In the genomic region with DNA sequence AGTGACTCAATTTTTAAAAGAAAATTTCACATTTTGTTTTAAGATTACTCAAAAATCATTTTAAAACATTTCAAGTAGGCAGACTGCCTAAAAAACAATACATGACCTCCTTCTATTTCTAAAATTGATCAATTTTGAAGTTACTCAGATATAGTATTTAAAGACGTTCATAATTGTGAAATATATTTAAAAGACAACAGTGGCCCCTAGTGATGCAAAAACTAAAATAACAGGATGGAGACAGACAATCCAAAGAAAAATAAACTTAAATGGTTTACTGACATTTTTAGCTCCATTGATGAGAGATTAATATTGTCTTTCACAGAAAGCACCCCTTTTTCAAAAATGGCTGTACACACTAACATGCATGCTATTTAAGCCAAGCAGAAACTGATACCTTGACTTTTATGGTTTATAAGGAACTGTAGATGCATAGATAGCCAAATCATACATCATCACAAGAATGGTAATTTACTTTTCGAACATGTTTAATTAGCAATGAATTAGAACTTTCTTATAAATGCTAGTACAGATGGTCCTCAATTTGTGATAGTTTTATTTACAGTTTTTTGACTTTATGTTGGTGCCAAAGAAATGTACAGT, we compare ENCODE assay signal across 11 cellular contexts.
A peak's percentile ranks its signal among the peaks of the same experiment; 100 is the strongest.
DNase-seq lines count a peak whose midpoint lies in the region; ATAC-seq, FAIRE-seq and TF ChIP-seq lines count a peak whose summit lies in the region.
"Had no signal": no experiment of that assay in that cellular context is flagged by ENCODE, and none has a peak within 500 bp of the region (broad histone marks: within the 10 kb centered on the region; RNA-seq: fewer than 3 reads in every experiment).

No MANE protein-coding gene starts in this region.

- FAIRE-seq in D721Med (lab: Jason Lieb, UNC), result peak; percentile 21

- H3K36me3 Mint-ChIP-seq in mesothelial cell of epicardium, result peaks cover 6% of the 10 kb centered on the region

- no peak overlapping the region for H3K27ac Mint-ChIP-seq in mesothelial cell of epicardium

- ATAC-seq in GM18867 (IDR thresholded peaks at IDR 0.05; ENCODE audit: unreplicated experiment) (no peak), HG02981 (IDR thresholded peaks at IDR 0.05; ENCODE audit: unreplicated experiment) (no peak)

- DNase-seq in D721Med (ENCODE audit: insufficient read length, low spot score) (no peak), NCI-H1092 (lab: John Stamatoyannopoulos, UW) (peak; percentile 4), dedifferentiated amniotic fluid mesenchymal stem cell (ENCODE audit: extremely low spot score) (peak; percentile 61), mesothelial cell of epicardium (ENCODE audit: low spot score in 2 of 2, unreplicated experiment in 2 of 2) (no peak), activated T-cell treated with anti-CD3 and anti-CD28 coated beads for 4 hours (no peak)
- DNase-seq in activated CD8-positive, alpha-beta memory T cell treated with anti-CD3 and anti-CD28 coated beads, Interleukin-2, amount 50 U/mL, for 48 hours, result no peak
- DNase-seq: activated CD4-positive, alpha-beta T cell treated with anti-CD3 and anti-CD28 coated beads, Interleukin-2, amount 50 U/mL, for 4 hours; cortex of kidney; NCI-H345 had no signal

- TF ChIP-seq CTCF in D721Med (IDR thresholded peaks at IDR 0.05; ENCODE audit: insufficient read depth, missing control alignments) (peak; percentile 51), mesothelial cell of epicardium (IDR thresholded peaks at IDR 0.05; ENCODE audit: unreplicated experiment) (peak; percentile 42)

- no peak overlapping the region for H3K4me3 Mint-ChIP-seq in mesothelial cell of epicardium

- H3K27me3 Mint-ChIP-seq in mesothelial cell of epicardium (ENCODE audit: low read depth), result no peaks in the 10 kb centered on the region

- H3K4me1 Mint-ChIP-seq in mesothelial cell of epicardium, result peaks cover 18% of the 10 kb centered on the region

- H3K9me3 Mint-ChIP-seq in mesothelial cell of epicardium, result peaks cover 10% of the 10 kb centered on the region

Comparison
In these comparisons a context has a peak if more than half of its experiments do, and no peak if none do; other contexts are left out.
1. DNase-seq: peak in NCI-H1092 (single experiment) and dedifferentiated amniotic fluid mesenchymal stem cell (single experiment); none in D721Med (single experiment), mesothelial cell of epicardium (0 of 2), activated CD8-positive, alpha-beta memory T cell treated with anti-CD3 and anti-CD28 coated beads, Interleukin-2, amount 50 U/mL, for 48 hours (single experiment) and activated T-cell treated with anti-CD3 and anti-CD28 coated beads for 4 hours (single experiment).